Comparison of ENCODE assay signal across 16 cellular contexts in genomic region chr13:73138967-73139491, GRCh38.
DNase-seq lines count a peak whose midpoint lies in the region; ATAC-seq and TF ChIP-seq lines count a peak whose summit lies in the region.
"Had no signal": no experiment of that assay in that cellular context is flagged by ENCODE, and none has a peak within 500 bp of the region (broad histone marks: within the 10 kb centered on the region; RNA-seq: fewer than 3 reads in every experiment).

No MANE protein-coding gene starts in this region.

- H3K27ac Mint-ChIP-seq in nephron: peak overlapping the region; percentile 1 to 87 (median 30)
- H3K27ac Mint-ChIP-seq: activated CD4-positive, alpha-beta memory T cell treated with anti-CD3 and anti-CD28 coated beads for 36 hours; naive thymus-derived CD4-positive, alpha-beta T cell had no signal

- H3K4me3 ChIP-seq in IMR-90 (ENCODE audit: insufficient read depth, low read depth, low read length) (no peak overlapping the region), colonic mucosa (no peak overlapping the region), Karpas-422 (ENCODE audit: low read length) (no peak overlapping the region)
- H3K4me3 ChIP-seq: esophagus squamous epithelium, heart right ventricle, thoracic aorta had no signal

- no peaks in the 10 kb centered on the region for H3K9me2 ChIP-seq in Karpas-422 (replicated peaks; ENCODE audit: insufficient read depth, low read length)

- H3K27me3 Mint-ChIP-seq in nephron (ENCODE audit: low read depth): no peaks in the 10 kb centered on the region
- H3K27me3 Mint-ChIP-seq: activated CD4-positive, alpha-beta memory T cell treated with anti-CD3 and anti-CD28 coated beads for 36 hours; naive thymus-derived CD4-positive, alpha-beta T cell had no signal

- H4K20me1 ChIP-seq in IMR-90 (ENCODE audit: insufficient read depth, low read length) (no peaks in the 10 kb centered on the region), Karpas-422 (ENCODE audit: insufficient read depth, low read depth, low read length) (no peaks in the 10 kb centered on the region)

- dilution Hi-C loops in IMR-90 (cut with HindIII; ENCODE audit: low sequenced_read_pairs, unreplicated experiment): no loop called here

- intact Hi-C loops in IMR-90 (cut with micrococcal nuclease): loop anchor here (5.0 to 10.0 kb wide), 3 partner anchors 77 to 568 kb away; no protein-coding TSS in a partner anchor
- intact Hi-C loops in colonic mucosa (cut with DNase I): loop anchor here (10.0 kb wide), 1 partner anchor 54 kb away; no protein-coding TSS in a partner anchor

- CTCF ChIA-PET in IMR-90 (lab: Yijun Ruan, JAX): interaction anchor here (0.6 kb wide), 1 partner anchor 76 kb away, joined by 3 read pairs; no protein-coding TSS in a partner anchor

- H3K9ac ChIP-seq in IMR-90 (ENCODE audit: low read depth, low read length) (peak overlapping the region; percentile 1; the same call in 1 of the 2 replicates), colonic mucosa (ENCODE audit: low read depth in 2 of 2, low read length in 2 of 2) (peak overlapping the region in 1 of 2 donors; percentile 77), Karpas-422 (ENCODE audit: low read length) (no peak overlapping the region)

- no peak for TF ChIP-seq POLR2A in IMR-90 (IDR thresholded peaks at IDR 0.05; ENCODE audit: low read depth, low read length)

- no peaks in the 10 kb centered on the region for H3K36me3 ChIP-seq in IMR-90 (ENCODE audit: control insufficient read depth, insufficient read depth, low read length)
- no peaks in the 10 kb centered on the region for H3K36me3 ChIP-seq in colonic mucosa
- H3K36me3 ChIP-seq in Karpas-422 (ENCODE audit: insufficient read depth, low read length): no peaks in the 10 kb centered on the region
- H3K36me3 ChIP-seq: esophagus squamous epithelium, heart right ventricle, thoracic aorta had no signal

- H3K27ac ChIP-seq in IMR-90 (ENCODE audit: insufficient read depth, low read length) (peak overlapping the region; percentile 70; the same call in 1 of the 2 replicates), colonic mucosa (peak overlapping the region; percentile 79), Karpas-422 (ENCODE audit: low read length) (no peak overlapping the region)
- H3K27ac ChIP-seq: esophagus squamous epithelium, heart right ventricle, thoracic aorta had no signal

- no peak for TF ChIP-seq CTCF in IMR-90 (conservative IDR thresholded peaks at IDR 0.05; ENCODE audit: low read depth, low read length)
- TF ChIP-seq CTCF in colonic mucosa (IDR thresholded peaks at IDR 0.05): no peak
- no peak for TF ChIP-seq CTCF in nephron (IDR thresholded peaks at IDR 0.05; ENCODE audit: unreplicated experiment in 3 of 3)

- H2AFZ ChIP-seq in IMR-90 (replicated peaks; ENCODE audit: low read length, poor library complexity) (no peak overlapping the region), Karpas-422 (ENCODE audit: low read length) (no peak overlapping the region)

- peak overlapping the region; percentile 17; the same call in 1 of the 3 replicates for H2BK15ac ChIP-seq in IMR-90 (ENCODE audit: low read depth, low read length)

- peak overlapping the region; percentile 98 for H2BK5ac ChIP-seq in IMR-90 (ENCODE audit: low read depth, low read length, poor library complexity, severe bottlenecking)

- peak overlapping the region; percentile 51; the same call in 1 of the 2 replicates for H3K56ac ChIP-seq in IMR-90 (ENCODE audit: extremely low read depth, insufficient read depth, low read length)

- no peak for TF ChIP-seq RAD21 in IMR-90 (IDR thresholded peaks at IDR 0.05; ENCODE audit: low read length)

- H2AK9ac ChIP-seq in IMR-90 (replicated peaks; ENCODE audit: low read depth, low read length, poor library complexity): no peak overlapping the region

- H3K79me2 ChIP-seq in Karpas-422 (ENCODE audit: low read length): no peaks in the 10 kb centered on the region

- H2BK120ac ChIP-seq in IMR-90 (ENCODE audit: low read depth, low read length): peak overlapping the region; percentile 92

- no peak overlapping the region for H3K4me3 Mint-ChIP-seq in nephron
- H3K4me3 Mint-ChIP-seq: activated CD4-positive, alpha-beta memory T cell treated with anti-CD3 and anti-CD28 coated beads for 36 hours; naive thymus-derived CD4-positive, alpha-beta T cell had no signal

- H3K4me1 ChIP-seq in IMR-90 (ENCODE audit: control insufficient read depth, insufficient read depth, low read length) (peaks cover 14% of the 10 kb centered on the region), colonic mucosa (peaks cover 10% of the 10 kb centered on the region), Karpas-422 (ENCODE audit: low read length) (no peaks in the 10 kb centered on the region)

- peaks cover 18% of the 10 kb centered on the region for H3K9me1 ChIP-seq in IMR-90 (ENCODE audit: insufficient read depth, low read length)

- ATAC-seq in IMR-90 (ENCODE audit: low read depth): peak; percentile 7
- ATAC-seq in HG03342 (IDR thresholded peaks at IDR 0.05; ENCODE audit: unreplicated experiment): no peak
- no peak for ATAC-seq in GM18868 (IDR thresholded peaks at IDR 0.05; ENCODE audit: unreplicated experiment)
- ATAC-seq: naive thymus-derived CD4-positive, alpha-beta T cell; SK-N-SH treated with all-trans-retinoic acid at 6 μM for 48 hours had no signal

- H3K4me2 ChIP-seq in IMR-90 (ENCODE audit: low read depth, low read length) (peak overlapping the region; percentile 76), Karpas-422 (ENCODE audit: low read depth, low read length, poor library complexity, severe bottlenecking) (no peak overlapping the region)

- peak overlapping the region; percentile 91; the same call in 1 of the 2 replicates for H2AK5ac ChIP-seq in IMR-90 (ENCODE audit: low read depth, low read length)

- H3K14ac ChIP-seq in IMR-90 (replicated peaks; ENCODE audit: low read depth, low read length): peak overlapping the region; percentile 46; the same call in 1 of the 2 replicates

- H3K23ac ChIP-seq in IMR-90 (ENCODE audit: low read depth, low read length): peak overlapping the region; percentile 57; the same call in 1 of the 2 replicates

- in situ Hi-C loops in IMR-90 (cut with MboI; ENCODE audit: low sequenced_read_pairs): no loop called here

- H3K9me3 ChIP-seq in IMR-90 (ENCODE audit: control insufficient read depth, insufficient read depth, low read length) (no peaks in the 10 kb centered on the region), colonic mucosa (no peaks in the 10 kb centered on the region), Karpas-422 (ENCODE audit: low read length) (no peaks in the 10 kb centered on the region)
- H3K9me3 ChIP-seq: esophagus squamous epithelium, thoracic aorta had no signal

- H4K5ac ChIP-seq in IMR-90 (ENCODE audit: low read depth, low read length): peak overlapping the region; percentile 58; the same call in 1 of the 2 replicates

- peaks cover 30% of the 10 kb centered on the region for H3K4me1 Mint-ChIP-seq in nephron
- H3K4me1 Mint-ChIP-seq: naive thymus-derived CD4-positive, alpha-beta T cell had no signal

- H3K4ac ChIP-seq in IMR-90 (ENCODE audit: low read depth, low read length): peak overlapping the region; percentile 57

- peak overlapping the region; percentile 14 to 78 for H4K8ac ChIP-seq in IMR-90 (ENCODE audit: low read depth in 2 of 2, low read length in 2 of 2)

- POLR2A ChIA-PET in IMR-90 (lab: Charles Lee; ENCODE audit: unreplicated experiment): no interaction called here

- no peaks in the 10 kb centered on the region for H3K36me3 Mint-ChIP-seq in nephron (ENCODE audit: low read depth)
- H3K36me3 Mint-ChIP-seq: activated CD4-positive, alpha-beta memory T cell treated with anti-CD3 and anti-CD28 coated beads for 36 hours; naive thymus-derived CD4-positive, alpha-beta T cell had no signal

- no CpG with 5 or more reads among the region's 4 CpGs for WGBS in IMR-90 (ENCODE audit: extremely low coverage in 2 of 2, insufficient read length in 1 of 2), 2 experiments

- peak overlapping the region; percentile 72 for H4K91ac ChIP-seq in IMR-90 (ENCODE audit: insufficient read depth, low read depth, low read length)

- H3K9me3 Mint-ChIP-seq in nephron: peaks cover 3% of the 10 kb centered on the region
- H3K9me3 Mint-ChIP-seq: activated CD4-positive, alpha-beta memory T cell treated with anti-CD3 and anti-CD28 coated beads for 36 hours; naive thymus-derived CD4-positive, alpha-beta T cell had no signal

- H3K18ac ChIP-seq in IMR-90 (ENCODE audit: low read depth, low read length): peak overlapping the region; percentile 76

- H3K27me3 ChIP-seq in IMR-90 (ENCODE audit: control insufficient read depth, insufficient read depth, low read length) (no peaks in the 10 kb centered on the region), colonic mucosa (no peaks in the 10 kb centered on the region), Karpas-422 (ENCODE audit: low read length) (no peaks in the 10 kb centered on the region)
- H3K27me3 ChIP-seq: esophagus squamous epithelium had no signal

- no TSS peak for BruUV-seq in IMR-90 (replicated peaks; lab: Mats Ljungman, UMichigan)

- no peaks in the 10 kb centered on the region for H3K79me1 ChIP-seq in IMR-90 (ENCODE audit: low read depth in 1 of 2, low read length in 2 of 2)

- H2BK20ac ChIP-seq in IMR-90 (ENCODE audit: low read depth, low read length): peak overlapping the region; percentile 84

- DNase-seq in COR-L47 (lab: John Stamatoyannopoulos, UW) (peak; percentile 42), IMR-90 (no peak), colonic mucosa (peak; percentile 51), NCI-H2227 treated with DMSO at 0.1 percent for 48 hours (lab: John Stamatoyannopoulos, UW) (no peak), Karpas-422 (no peak)
- DNase-seq: activated CD4-positive, alpha-beta memory T cell treated with anti-CD3 and anti-CD28 coated beads for 36 hours; cerebellar nuclear complex; esophagus squamous epithelium; heart right ventricle; MM.1S; naive thymus-derived CD4-positive, alpha-beta T cell had no signal

TF ChIP-seq in IMR-90, 13 proteins besides CTCF, POLR2A, EP300 and RAD21 (continues in another document):
- no peak for TF ChIP-seq MAFK (IDR thresholded peaks at IDR 0.05; ENCODE audit: low read depth, low read length)
- TF ChIP-seq CHD1 (IDR thresholded peaks at IDR 0.05; ENCODE audit: low read depth, low read length): no peak
- no peak for TF ChIP-seq MXI1 (IDR thresholded peaks at IDR 0.05; ENCODE audit: borderline replicate concordance, low read depth, low read length)
- TF ChIP-seq RFX5 (IDR thresholded peaks at IDR 0.05; ENCODE audit: low read depth, low read length): no peak
- no peak for TF ChIP-seq BHLHE40 (IDR thresholded peaks at IDR 0.05; ENCODE audit: low read depth, low read length)
- no peak for TF ChIP-seq NFE2L2 (IDR thresholded peaks at IDR 0.05; ENCODE audit: low read depth, low read length)
- TF ChIP-seq FOS (IDR thresholded peaks at IDR 0.05; ENCODE audit: low read depth, low read length): no peak
- no peak for TF ChIP-seq CEBPB (IDR thresholded peaks at IDR 0.05; ENCODE audit: low read depth, low read length)
- TF ChIP-seq SMC3 (IDR thresholded peaks at IDR 0.05; ENCODE audit: low read depth, low read length): no peak

Comparison
In these comparisons a context has a peak if more than half of its experiments do, and no peak if none do; other contexts are left out.
1. DNase-seq: peak in COR-L47 (single experiment) and colonic mucosa (single experiment); none in IMR-90 (single experiment), NCI-H2227 treated with DMSO at 0.1 percent for 48 hours (single experiment) and Karpas-422 (single experiment).